ENCODE assay signal across 9 cellular contexts in the genomic region with DNA sequence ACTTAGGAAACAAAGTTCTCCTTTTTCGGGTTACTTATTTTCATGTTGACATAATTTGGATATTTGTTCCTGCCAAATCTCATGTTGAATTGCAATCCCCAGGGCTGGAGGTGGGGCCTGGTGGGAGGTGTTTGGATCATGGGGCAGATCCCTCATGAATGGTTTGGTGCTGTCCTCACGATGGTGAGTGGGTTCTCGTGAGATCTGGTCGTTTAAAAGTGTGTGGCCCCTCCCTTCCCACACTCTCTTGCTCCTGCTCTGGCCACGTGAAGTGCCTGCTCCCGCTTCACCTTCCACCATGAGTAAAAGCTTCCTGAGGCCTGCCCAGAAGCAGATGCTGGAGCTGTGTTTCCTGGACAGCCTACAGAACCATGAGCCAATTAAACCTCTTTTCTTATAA. TPM values are rescaled to one million over a fixed set of nuclear protein-coding genes. Genes with fewer than 3 reads are reported as not detected.
"Had no signal": no experiment of that assay in that cellular context is flagged by ENCODE, and none has a peak within 500 bp of the region (broad histone marks: within the 10 kb centered on the region; RNA-seq: fewer than 3 reads in every experiment).

No MANE protein-coding gene starts in this region.

- H2AFZ ChIP-seq: GM23248 had no signal

- DNase-seq: GM23248, GOT3, H7, HFFc6, IMR-90, KBM-7 had no signal

- H3K27ac ChIP-seq: GM23248, HL-60 had no signal

- ATAC-seq: HCT116 had no signal

- H3K4me3 Mint-ChIP-seq: HFFc6 had no signal

- H3K27ac Mint-ChIP-seq: HFFc6 had no signal

- H3K9me3 Mint-ChIP-seq: HFFc6 had no signal

- H3K36me3 ChIP-seq: HAP-1 had no signal

- H3K9ac ChIP-seq: GM23248 had no signal

- H3K4me1 ChIP-seq: HAP-1 had no signal

- H3K9me3 ChIP-seq: HAP-1 had no signal

- H3K4me3 ChIP-seq: GM23248, HAP-1 had no signal

RNA-seq across cellular contexts. Expression of a gene that starts 43.7 kb away (rescaled TPM):
- total RNA-seq: GM23248 had no signal
- polyA plus RNA-seq: GM23248, IMR-90 had no signal
